Comparison of ENCODE assay signal across 8 cellular contexts in the genomic region with DNA sequence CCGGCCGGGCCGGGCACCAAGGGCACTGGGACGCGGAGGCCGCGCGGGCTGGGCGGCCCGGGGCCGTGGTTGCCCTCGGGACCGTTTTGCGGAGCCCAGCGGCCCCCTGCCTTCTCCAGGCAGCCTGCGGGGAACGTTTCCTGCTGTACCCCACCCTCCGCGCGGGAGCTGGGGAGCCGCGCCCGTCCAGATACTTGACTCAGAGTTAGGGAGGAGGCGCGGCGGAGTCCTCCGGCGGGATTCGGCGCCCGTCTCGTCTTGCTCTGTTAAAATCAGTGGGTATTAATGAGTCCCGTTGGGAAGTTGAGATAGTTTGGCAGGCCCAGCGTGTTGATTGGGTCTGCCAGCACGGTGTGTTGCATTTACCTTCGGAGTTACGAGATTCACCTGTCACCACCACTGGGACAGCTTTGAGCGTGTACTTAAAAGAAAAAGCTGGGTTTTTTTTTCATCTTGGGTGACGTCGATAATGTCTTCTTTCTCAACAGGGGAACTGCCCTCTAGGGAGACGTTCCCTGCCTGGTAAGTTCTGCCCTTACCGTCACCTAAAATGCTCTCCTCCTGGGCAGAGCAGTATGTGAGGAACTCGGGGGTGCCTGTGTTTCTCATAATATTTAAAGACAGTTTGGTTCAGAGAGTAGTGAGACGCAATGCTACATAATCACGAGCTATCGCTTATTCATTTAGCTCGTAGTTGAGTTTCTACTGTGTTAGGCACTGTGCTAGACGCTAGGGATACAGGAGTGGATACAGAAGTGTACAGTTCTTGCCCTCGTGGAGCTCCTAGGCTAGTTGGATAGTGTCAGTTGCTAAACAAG. TPM values are rescaled to one million over a fixed set of nuclear protein-coding genes. Genes with fewer than 3 reads are reported as not detected.
DNase-seq lines count a peak whose midpoint lies in the region; ATAC-seq and TF ChIP-seq lines count a peak whose summit lies in the region.

No MANE protein-coding gene starts in this region.

- intact Hi-C loops in CD4-positive, alpha-beta T cell (cut with DNase I, micrococcal nuclease) = loop anchor here (2.0 to 5.0 kb wide), 4 partner anchors 16 to 120 kb away; partner anchors contain the start of gene YLPM1 (in 1 of the 2)

- POLR2A ChIA-PET in CD4-positive, alpha-beta T cell (lab: Charles Lee) = interaction anchor here (0.7 to 3.6 kb wide), 11 partner anchors 11 to 120 kb away, joined by 3 to 36 read pairs (median 10); partner anchors contain the start of genes RPS6KL1 and YLPM1

- peak overlapping the region; percentile 85 to 88 for H3K4me3 ChIP-seq in cardiac fibroblast (replicated peaks in 1 of 2; ENCODE audit: low read depth in 2 of 2, low read length in 2 of 2)

- peak overlapping the region; percentile 82 for H3K27ac ChIP-seq in CD4-positive, alpha-beta T cell (ENCODE audit: low read depth, low read length)

- H3K9me3 ChIP-seq in CD4-positive, alpha-beta T cell (ENCODE audit: control insufficient read depth, low read length) = no peaks in the 10 kb centered on the region

- peak overlapping the region; percentile 99 for H3K4me3 Mint-ChIP-seq in CD4-positive, alpha-beta T cell

- peak overlapping the region; percentile 92 for H3K27ac Mint-ChIP-seq in CD4-positive, alpha-beta T cell

- peak; percentile 73 for ATAC-seq in CD4-positive, alpha-beta T cell (ENCODE audit: poor library complexity)
- ATAC-seq in GM19452 (IDR thresholded peaks at IDR 0.05; ENCODE audit: unreplicated experiment) = peak; percentile 44
- ATAC-seq in HG03521 (IDR thresholded peaks at IDR 0.05; ENCODE audit: unreplicated experiment) = peak; percentile 34
- peak; percentile 50 for ATAC-seq in left lobe of liver

- H3K4me1 Mint-ChIP-seq in CD4-positive, alpha-beta T cell (ENCODE audit: low read depth) = peaks cover 71% of the 10 kb centered on the region

- H3K27me3 ChIP-seq in CD4-positive, alpha-beta T cell (ENCODE audit: control insufficient read depth, insufficient read depth, low read length) = no peaks in the 10 kb centered on the region

- H3K27me3 Mint-ChIP-seq in CD4-positive, alpha-beta T cell = no peaks in the 10 kb centered on the region

- CTCF ChIA-PET in CD4-positive, alpha-beta T cell (lab: Charles Lee) = interaction anchor here (1.1 to 2.8 kb wide), 6 partner anchors 21 to 207 kb away, joined by 3 to 21 read pairs (median 5); partner anchors contain the start of genes ACYP1 and YLPM1

- peak; percentile 14 to 59 (median 43) for DNase-seq in CD4-positive, alpha-beta T cell
- DNase-seq in T1000 (lab: John Stamatoyannopoulos, UW) (peak; percentile 73), cardiac fibroblast (ENCODE audit: low read depth in 2 of 2) (peak; percentile 60 to 75), left lobe of liver (ENCODE audit: low spot score) (no peak), SK-N-DZ (ENCODE audit: low spot score) (no peak)
- DNase-seq in stimulated activated CD4-positive, alpha-beta T cell treated with anti-CD3 and anti-CD28 coated beads, Interleukin-4, amount 100 ng/mL, for 4 hours = peak; percentile 27 to 49

- H3K36me3 Mint-ChIP-seq in CD4-positive, alpha-beta T cell (ENCODE audit: low read depth) = peaks cover 43% of the 10 kb centered on the region

- no peaks in the 10 kb centered on the region for H3K9me3 Mint-ChIP-seq in CD4-positive, alpha-beta T cell

- no peak for TF ChIP-seq CTCF in CD4-positive, alpha-beta T cell (IDR thresholded peaks at IDR 0.05)
- TF ChIP-seq CTCF in cardiac fibroblast (IDR thresholded peaks at IDR 0.05; ENCODE audit: low read depth, low read length) = no peak

RNA-seq across cellular contexts. Expression of gene DLST, which starts 0.6 kb away (rescaled TPM):
- total RNA-seq in CD4-positive, alpha-beta T cell = 100 to 1,000 TPM; 162 to 170 TPM
- 65.6 TPM for total RNA-seq in left lobe of liver
- polyA plus RNA-seq in SK-N-DZ (2014; cell fraction: cytosol; rRNA removed) = 49.6 and 54.2 TPM in 2 replicates
- 75.1 and 106 TPM in 2 replicates for polyA plus RNA-seq in SK-N-DZ (2014; cell fraction: nucleus; rRNA removed)

RNA-seq across cellular contexts. Expression of gene PROX2, which starts 6.4 kb away (rescaled TPM):
- under 1 TPM in 1 of 2 experiments, not detected in 1; 0.25 TPM for total RNA-seq in CD4-positive, alpha-beta T cell
- not detected for total RNA-seq in left lobe of liver
- not detected in 2 replicates for polyA plus RNA-seq in SK-N-DZ (2014; cell fraction: cytosol; rRNA removed)
- not detected in 2 replicates for polyA plus RNA-seq in SK-N-DZ (2014; cell fraction: nucleus; rRNA removed)

RNA-seq across cellular contexts. Expression of gene RPS6KL1, which starts 40.7 kb away (rescaled TPM):
- total RNA-seq in CD4-positive, alpha-beta T cell = 10 to 100 TPM; 12.5 to 12.7 TPM
- total RNA-seq in left lobe of liver = 4.6 TPM
- 19.0 and 27.3 TPM in 2 replicates for polyA plus RNA-seq in SK-N-DZ (2014; cell fraction: cytosol; rRNA removed)
- polyA plus RNA-seq in SK-N-DZ (2014; cell fraction: nucleus; rRNA removed) = 72.4 and 86.5 TPM in 2 replicates

Comparison
In these comparisons a context has a peak if more than half of its experiments do, and no peak if none do; other contexts are left out.
1. DNase-seq: peak in CD4-positive, alpha-beta T cell (10 of 10), T1000 (single experiment), cardiac fibroblast (2 of 2) and stimulated activated CD4-positive, alpha-beta T cell treated with anti-CD3 and anti-CD28 coated beads, Interleukin-4, amount 100 ng/mL, for 4 hours (2 of 2); none in left lobe of liver (single experiment) and SK-N-DZ (single experiment).
2. Peak in every context shown above with its lines, with median percentiles within 50 percentile points of each other: ATAC-seq.